Comparison of ENCODE assay signal across 15 cellular contexts in the genomic region with DNA sequence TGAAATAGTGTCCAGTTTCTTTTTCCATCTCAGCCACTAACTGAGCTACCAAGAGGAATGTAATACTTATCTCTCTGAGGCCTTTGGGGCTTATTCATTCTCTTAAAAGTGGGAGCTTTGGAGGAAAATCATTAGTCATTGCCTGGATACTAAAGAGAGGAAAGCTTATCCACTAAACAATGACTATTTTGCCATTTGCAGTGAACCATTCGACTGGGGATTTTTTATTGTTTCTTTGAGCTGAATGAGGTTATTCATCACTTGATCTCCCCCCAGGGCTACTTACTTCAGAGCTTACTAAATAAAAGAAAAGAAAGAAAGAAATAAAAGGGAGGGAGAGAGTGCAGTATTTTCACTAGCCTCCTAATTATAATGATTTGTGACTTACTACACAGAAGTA.
A peak's percentile ranks its signal among the peaks of the same experiment; 100 is the strongest.
DNase-seq lines count a peak whose midpoint lies in the region; ATAC-seq and TF ChIP-seq lines count a peak whose summit lies in the region.
"Had no signal": no experiment of that assay in that cellular context is flagged by ENCODE, and none has a peak within 500 bp of the region (broad histone marks: within the 10 kb centered on the region; RNA-seq: fewer than 3 reads in every experiment).

No MANE protein-coding gene starts in this region.

- intact Hi-C loops in posterior cingulate gyrus (cut with DNase I): no loop called here
- intact Hi-C loops in sigmoid colon (cut with DNase I): no loop called here

- H3K4me3 ChIP-seq in choroid plexus epithelial cell (ENCODE audit: low read depth, low read length) (no peak overlapping the region), mesodermal cell (ENCODE audit: extremely low read depth, insufficient read depth, low read length, poor library complexity, severe bottlenecking) (no peak overlapping the region), sigmoid colon (no peak overlapping the region)
- H3K4me3 ChIP-seq: esophagus muscularis mucosa, prostate gland, upper lobe of left lung had no signal

- H3K36me3 ChIP-seq in mesodermal cell (ENCODE audit: control insufficient read depth, insufficient read depth, low read length) (no peaks in the 10 kb centered on the region), sigmoid colon (no peaks in the 10 kb centered on the region)
- H3K36me3 ChIP-seq: esophagus muscularis mucosa, prostate gland, upper lobe of left lung had no signal

- H3K27ac ChIP-seq in mesodermal cell (ENCODE audit: low read depth, low read length, severe bottlenecking) (peak overlapping the region; percentile 0), sigmoid colon (no peak overlapping the region)
- H3K27ac ChIP-seq: esophagus muscularis mucosa, prostate gland, upper lobe of left lung had no signal

- H3K27me3 ChIP-seq in sigmoid colon: no peaks in the 10 kb centered on the region
- H3K27me3 ChIP-seq: esophagus muscularis mucosa, upper lobe of left lung had no signal

- no peak for TF ChIP-seq POLR2A in sigmoid colon (IDR thresholded peaks at IDR 0.05)

- peak; percentile 58 for DNase-seq in AG20443 (ENCODE audit: low spot score)
- peak; percentile 15 for DNase-seq in NCI-H2227 (lab: John Stamatoyannopoulos, UW; ENCODE audit: unreplicated experiment)
- DNase-seq in choroid plexus epithelial cell (ENCODE audit: low read depth): peak; percentile 0
- DNase-seq in NCI-H187 treated with DMSO at 0.1 percent for 48 hours (lab: John Stamatoyannopoulos, UW): no peak
- DNase-seq in posterior cingulate gyrus: no peak
- DNase-seq in sigmoid colon: no peak
- DNase-seq: activated CD4-positive, CD25-positive, alpha-beta regulatory T cell; DND-41; NCI-H2029 treated with DMSO at 0.1 percent for 48 hours; stimulated activated CD4-positive, alpha-beta T cell treated with anti-CD3 and anti-CD28 coated beads, Interleukin-2, amount 100 ng/mL, for 24 hours; upper lobe of left lung had no signal

- ATAC-seq in GM18517 (IDR thresholded peaks at IDR 0.05; ENCODE audit: unreplicated experiment): no peak

- H3K9me3 ChIP-seq in mesodermal cell (ENCODE audit: control insufficient read depth, low read length) (no peaks in the 10 kb centered on the region), sigmoid colon (no peaks in the 10 kb centered on the region)
- H3K9me3 ChIP-seq: esophagus muscularis mucosa, prostate gland, upper lobe of left lung had no signal

- TF ChIP-seq CTCF in choroid plexus epithelial cell (conservative IDR thresholded peaks at IDR 0.05; ENCODE audit: low read depth, low read length) (no peak), sigmoid colon (IDR thresholded peaks at IDR 0.05) (no peak)

- no CpG with 5 or more reads among the region's 1 CpG for WGBS in mesodermal cell (ENCODE audit: insufficient coverage in 2 of 2), 2 experiments
- 70 to 74% methylated on average over 1 of the region's 1 CpG for whole genome bisulfite sequencing in sigmoid colon, 2 donors

- H3K4me1 ChIP-seq in mesodermal cell (ENCODE audit: control insufficient read depth, insufficient read depth, low read length, poor library complexity, severe bottlenecking): no peaks in the 10 kb centered on the region
- H3K4me1 ChIP-seq in sigmoid colon: no peaks in the 10 kb centered on the region
- H3K4me1 ChIP-seq: esophagus muscularis mucosa, prostate gland, upper lobe of left lung had no signal

- TF ChIP-seq EP300 in sigmoid colon (IDR thresholded peaks at IDR 0.05): no peak

Comparison
In these comparisons a context has a peak if more than half of its experiments do, and no peak if none do; other contexts are left out.
1. DNase-seq: peak in AG20443 (single experiment), NCI-H2227 (single experiment) and choroid plexus epithelial cell (single experiment); none in NCI-H187 treated with DMSO at 0.1 percent for 48 hours (single experiment), posterior cingulate gyrus (0 of 10) and sigmoid colon (single experiment).